In the genomic region with DNA sequence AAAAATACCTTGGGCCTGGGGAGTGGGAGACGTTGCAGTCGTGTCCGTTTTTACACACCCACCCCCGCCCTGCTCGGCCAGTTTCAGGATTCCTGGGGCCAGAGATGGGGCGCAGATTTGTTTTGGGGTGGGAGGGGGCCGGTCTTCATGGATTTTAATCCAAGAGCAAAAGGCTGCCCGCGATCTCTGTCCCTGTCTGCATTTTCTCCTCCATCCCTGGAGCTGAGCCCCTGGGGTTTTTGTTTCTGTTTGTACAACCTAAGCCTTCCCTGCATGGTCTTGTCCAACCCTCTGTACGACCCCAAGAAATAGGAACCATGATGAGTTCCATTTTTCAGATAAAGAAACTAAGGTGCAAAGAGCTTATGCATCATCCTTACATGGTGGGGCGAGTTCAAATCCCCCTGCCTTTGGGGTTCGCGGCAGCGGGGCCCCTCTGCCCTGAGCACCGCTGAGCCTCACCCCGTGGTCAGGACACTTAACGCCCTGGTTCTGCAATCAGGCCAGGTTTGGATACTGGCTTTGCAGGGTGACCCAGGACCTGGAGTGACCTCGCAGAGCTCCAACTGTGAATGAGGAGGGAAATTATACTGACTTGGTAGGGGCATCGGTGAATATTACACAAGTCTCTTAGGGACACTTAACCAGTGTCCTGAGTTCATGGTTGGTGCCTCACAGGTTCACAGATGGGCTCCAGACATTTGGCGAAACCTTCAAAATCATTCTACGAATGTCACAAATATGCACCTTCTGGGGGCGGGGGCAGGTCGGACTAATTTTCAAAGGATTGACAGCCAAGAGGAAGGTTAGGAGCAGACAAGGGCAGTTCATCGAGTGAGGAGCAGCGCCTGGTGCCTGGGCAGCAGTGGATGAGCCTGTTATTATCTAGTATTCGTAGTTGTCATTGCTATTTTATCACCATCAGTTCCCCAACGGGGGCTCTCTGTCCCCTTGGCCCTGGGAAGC, we compare ENCODE assay signal across 13 cellular contexts. TPM values are rescaled to one million over a fixed set of nuclear protein-coding genes. Genes with fewer than 3 reads are reported as not detected.
DNase-seq lines count a peak whose midpoint lies in the region; ATAC-seq and TF ChIP-seq lines count a peak whose summit lies in the region.
"Had no signal": no experiment of that assay in that cellular context is flagged by ENCODE, and none has a peak within 500 bp of the region (broad histone marks: within the 10 kb centered on the region; RNA-seq: fewer than 3 reads in every experiment).

No MANE protein-coding gene starts in this region.

- CTCF ChIA-PET in AG04449 (lab: Yijun Ruan, JAX) = interaction anchor here (1.1 to 2.4 kb wide), 6 partner anchors 11 to 685 kb away, joined by 3 to 9 read pairs (median 4); no protein-coding TSS in a partner anchor
- CTCF ChIA-PET in HEK293 (lab: Yijun Ruan, JAX) = interaction anchor here (0.7 kb wide), 1 partner anchor 12 kb away, joined by 3 read pairs; no protein-coding TSS in a partner anchor

- POLR2A ChIA-PET in AG04449 (lab: Yijun Ruan, JAX) = no interaction called here
- POLR2A ChIA-PET in HEK293 (lab: Yijun Ruan, JAX) = no interaction called here

- H3K4me2 ChIP-seq in fibroblast of lung (ENCODE audit: extremely low read depth, insufficient read depth, low read length) (peak overlapping the region; percentile 97), neural cell (ENCODE audit: low read length) (no peak overlapping the region)

- H3F3A ChIP-seq in neural cell (ENCODE audit: insufficient read depth, low read length, poor library complexity, severe bottlenecking) = no peaks in the 10 kb centered on the region

- no peak for TF ChIP-seq CTCF in AG04449 (IDR thresholded peaks at IDR 0.05; ENCODE audit: insufficient read depth, low read length, missing control alignments)
- no peak for TF ChIP-seq CTCF in HEK293 (tag by site-specific recombination; IDR thresholded peaks at IDR 0.05)
- TF ChIP-seq CTCF in fibroblast of lung (conservative IDR thresholded peaks at IDR 0.05 in 1 of 2, IDR thresholded peaks at IDR 0.05 in 1 of 2; ENCODE audit: low read depth in 1 of 2, low read length in 2 of 2) = no peak
- no peak for TF ChIP-seq CTCF in neural cell (IDR thresholded peaks at IDR 0.05; ENCODE audit: poor library complexity, severe bottlenecking)

- no peaks in the 10 kb centered on the region for H4K20me1 ChIP-seq in fibroblast of lung (ENCODE audit: control insufficient read depth, extremely low read depth, insufficient read depth, low read length)
- H4K20me1 ChIP-seq in neural cell (ENCODE audit: insufficient read depth) = no peaks in the 10 kb centered on the region

- no peak for TF ChIP-seq EP300 in neural cell (conservative IDR thresholded peaks at IDR 0.05; ENCODE audit: poor library complexity, severe bottlenecking)

- no peaks in the 10 kb centered on the region for H3K27me3 ChIP-seq in fibroblast of lung (ENCODE audit: control insufficient read depth, insufficient read depth, low read length)
- H3K27me3 ChIP-seq in neural cell (ENCODE audit: insufficient read depth, low read depth, low read length) = peaks cover 98% of the 10 kb centered on the region

- H3K79me2 ChIP-seq in fibroblast of lung (ENCODE audit: control insufficient read depth, insufficient read depth, low read length) = peaks cover 82% of the 10 kb centered on the region
- no peaks in the 10 kb centered on the region for H3K79me2 ChIP-seq in neural cell (replicated peaks; ENCODE audit: insufficient read depth, low read length)

- no peak for TF ChIP-seq RAD21 in neural cell (conservative IDR thresholded peaks at IDR 0.05)

- H3K9me3 ChIP-seq in HEK293 (ENCODE audit: control insufficient read depth, insufficient read depth, low read depth, low read length) = no peaks in the 10 kb centered on the region
- H3K9me3 ChIP-seq in fibroblast of lung (ENCODE audit: control insufficient read depth, insufficient read depth, low read depth, low read length) = no peaks in the 10 kb centered on the region
- H3K9me3 ChIP-seq in neural cell (ENCODE audit: low read length) = no peaks in the 10 kb centered on the region
- H3K9me3 ChIP-seq: body of pancreas, mucosa of descending colon had no signal

- peak overlapping the region; percentile 65 for H3K9ac ChIP-seq in fibroblast of lung (ENCODE audit: insufficient read depth, low read length)
- no peak overlapping the region for H3K9ac ChIP-seq in neural cell (ENCODE audit: low read length)

- H3K36me3 ChIP-seq in HEK293 (ENCODE audit: control insufficient read depth in 2 of 2, insufficient read depth in 1 of 2, low read length in 2 of 2) = no peaks in the 10 kb centered on the region
- peaks cover 6% of the 10 kb centered on the region for H3K36me3 ChIP-seq in fibroblast of lung (ENCODE audit: control insufficient read depth, insufficient read depth, low read length)
- no peaks in the 10 kb centered on the region for H3K36me3 ChIP-seq in neural cell (ENCODE audit: insufficient read depth, low read length)

- H3K27ac ChIP-seq in HEK293 (ENCODE audit: extremely low read depth, low read depth, low read length) (no peak overlapping the region; the same call in 1 of the 2 replicates), fibroblast of lung (ENCODE audit: insufficient read depth, low read length) (peak overlapping the region; percentile 97), neural cell (ENCODE audit: low read length) (no peak overlapping the region)
- H3K27ac ChIP-seq: body of pancreas had no signal

- H3K4me3 ChIP-seq in AG04449 (ENCODE audit: low read depth, low read length) (peak overlapping the region; percentile 15), HEK293 (ENCODE audit: low read depth, low read length) (no peak overlapping the region), fibroblast of lung (replicated peaks in 1 of 4; ENCODE audit: control extremely low read depth in 1 of 4, insufficient read depth in 1 of 4, low read depth in 3 of 4, low read length in 4 of 4) (peak overlapping the region; percentile 68 to 89 (median 81)), neural cell (ENCODE audit: low read length) (no peak overlapping the region)
- H3K4me3 ChIP-seq: body of pancreas, mucosa of descending colon had no signal

- H3K9me2 ChIP-seq in neural cell (ENCODE audit: insufficient read depth, low read length) = no peaks in the 10 kb centered on the region

- no peak for ATAC-seq in HG02981 (IDR thresholded peaks at IDR 0.05; ENCODE audit: unreplicated experiment)
- ATAC-seq in HG03039 (IDR thresholded peaks at IDR 0.05; ENCODE audit: unreplicated experiment) = no peak
- ATAC-seq: body of pancreas, mucosa of descending colon had no signal

- DNase-seq in AG04449 (ENCODE audit: low read depth, low spot score) = no peak
- DNase-seq in fibroblast of lung (ENCODE audit: low read depth in 2 of 2) = no peak
- no peak for DNase-seq in stimulated activated CD4-positive, alpha-beta T cell treated with anti-CD3 and anti-CD28 coated beads, Interleukin-2, amount 100 ng/mL, for 24 hours
- no peak for DNase-seq in T-helper 2 cell
- DNase-seq: body of pancreas; mucosa of descending colon; NCI-H1694; stimulated activated CD4-positive, alpha-beta T cell treated with anti-CD3 and anti-CD28 coated beads, Interleukin-12 subunit alpha, Interleukin-12 subunit beta, amount 100 ng/mL, for 4 hours; stimulated activated CD8-positive, alpha-beta memory T cell treated with anti-CD3 and anti-CD28 coated beads, Interleukin-4, amount 100 ng/mL, for 48 hours had no signal

- H2AFZ ChIP-seq in fibroblast of lung (ENCODE audit: low read length) = no peak overlapping the region
- H2AFZ ChIP-seq in neural cell (ENCODE audit: low read depth, low read length) = no peak overlapping the region

- H3K4me1 ChIP-seq in HEK293 (ENCODE audit: control insufficient read depth, insufficient read depth, low read length) = peaks cover 3% of the 10 kb centered on the region
- H3K4me1 ChIP-seq in fibroblast of lung (ENCODE audit: control insufficient read depth, extremely low read depth, insufficient read depth, low read length) = peaks cover 13% of the 10 kb centered on the region

TF ChIP-seq in HEK293, 187 proteins besides CTCF, POLR2A, EP300 and RAD21:
- TF ChIP-seq, protein P1, sequence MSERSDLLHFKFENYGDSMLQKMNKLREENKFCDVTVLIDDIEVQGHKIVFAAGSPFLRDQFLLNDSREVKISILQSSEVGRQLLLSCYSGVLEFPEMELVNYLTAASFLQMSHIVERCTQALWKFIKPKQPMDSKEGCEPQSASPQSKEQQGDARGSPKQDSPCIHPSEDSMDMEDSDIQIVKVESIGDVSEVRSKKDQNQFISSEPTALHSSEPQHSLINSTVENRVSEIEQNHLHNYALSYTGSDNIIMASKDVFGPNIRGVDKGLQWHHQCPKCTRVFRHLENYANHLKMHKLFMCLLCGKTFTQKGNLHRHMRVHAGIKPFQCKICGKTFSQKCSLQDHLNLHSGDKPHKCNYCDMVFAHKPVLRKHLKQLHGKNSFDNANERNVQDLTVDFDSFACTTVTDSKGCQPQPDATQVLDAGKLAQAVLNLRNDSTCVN (tag by site-specific recombination; optimal IDR thresholded peaks at IDR 0.05) = peak; percentile 25
- TF ChIP-seq ZNF830 (tag by site-specific recombination; IDR thresholded peaks at IDR 0.05; ENCODE audit: low read depth) = no peak

TF ChIP-seq in neural cell, 6 proteins besides CTCF, POLR2A, EP300 and RAD21:
- TF ChIP-seq EZH2 (IDR thresholded peaks at IDR 0.05; ENCODE audit: borderline replicate concordance, insufficient read depth, low read length, poor library complexity, severe bottlenecking) (peak; percentile 69), SMC3 (conservative IDR thresholded peaks at IDR 0.05; ENCODE audit: poor library complexity) (no peak)

RNA-seq across cellular contexts. Expression of gene FOXF1, which starts 4.1 kb away (rescaled TPM):
- 15.9 and 31.5 TPM in 2 replicates for total RNA-seq in fibroblast of lung
- polyA plus RNA-seq in fibroblast of lung (14.0 and 38.5 TPM in 2 replicates), neural cell (not detected in 2 replicates)
- polyA plus RNA-seq in fibroblast of lung (2012) = 19.3 and 43.8 TPM in 2 replicates
- polyA minus RNA-seq in fibroblast of lung (ENCODE audit: low replicate concordance) (16.2 and 35.9 TPM in 2 replicates), neural cell (not detected in 2 replicates)

RNA-seq across cellular contexts. Expression of gene MTHFSD, which starts 48.9 kb away (rescaled TPM):
- 13.6 and 19.3 TPM in 2 replicates for total RNA-seq in fibroblast of lung
- polyA plus RNA-seq in fibroblast of lung (11.4 and 13.1 TPM in 2 replicates), neural cell (25.0 and 39.4 TPM in 2 replicates)
- polyA plus RNA-seq in fibroblast of lung (2012) = 9.3 and 9.7 TPM in 2 replicates
- polyA minus RNA-seq in fibroblast of lung (ENCODE audit: low replicate concordance) (5.9 and 16.3 TPM in 2 replicates), neural cell (37.3 and 43.2 TPM in 2 replicates)

Comparison
In these comparisons a context has a peak if more than half of its experiments do, and no peak if none do; other contexts are left out.
1. H3K4me3 ChIP-seq: peak in AG04449 (single experiment) and fibroblast of lung (4 of 4); none in HEK293 (single experiment) and neural cell (single experiment).
2. RNA of gene FOXF1, which starts 4.1 kb away (polyA plus RNA-seq): 14.0 to 43.8 TPM in fibroblast of lung; not detected in neural cell; every median in the first group is over 10 times any median in the second.